ENCODE assay signal across 1 cellular context in the genomic region with DNA sequence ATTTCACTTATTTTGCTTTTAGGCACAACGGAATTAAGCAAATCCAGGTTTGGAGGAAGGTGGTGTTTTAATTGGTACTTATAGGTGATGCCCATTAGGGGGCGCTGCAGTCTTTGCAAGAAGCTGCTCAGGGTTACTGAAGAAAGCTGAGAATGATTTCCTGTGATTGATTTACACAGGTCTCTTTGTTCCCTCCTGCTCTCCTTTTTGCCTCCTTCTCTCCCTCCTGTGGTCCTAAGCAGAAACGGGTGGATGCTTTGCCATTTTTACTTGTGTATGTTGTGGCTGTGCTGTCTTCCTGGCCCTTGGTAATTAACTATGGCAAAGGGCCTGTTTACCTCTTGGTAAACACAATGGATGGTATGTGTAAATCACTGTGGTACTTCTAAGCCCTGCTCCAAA.
A peak's percentile ranks its signal among the peaks of the same experiment; 100 is the strongest.
TF ChIP-seq lines count a peak whose summit lies in the region.

No MANE protein-coding gene starts in this region.

TF ChIP-seq in IMR-90, 13 proteins besides CTCF, POLR2A, EP300 and RAD21:
- TF ChIP-seq MAFK (IDR thresholded peaks at IDR 0.05; ENCODE audit: low read depth, low read length), result no peak
- peak; percentile 95 for TF ChIP-seq SMC3 (IDR thresholded peaks at IDR 0.05; ENCODE audit: low read depth, low read length)
- TF ChIP-seq CHD1 (IDR thresholded peaks at IDR 0.05; ENCODE audit: low read depth, low read length), result no peak
TF ChIP-seq in IMR-90: peak in this region for 1.
